Comparison of ENCODE assay signal across 19 cellular contexts in the genomic region with DNA sequence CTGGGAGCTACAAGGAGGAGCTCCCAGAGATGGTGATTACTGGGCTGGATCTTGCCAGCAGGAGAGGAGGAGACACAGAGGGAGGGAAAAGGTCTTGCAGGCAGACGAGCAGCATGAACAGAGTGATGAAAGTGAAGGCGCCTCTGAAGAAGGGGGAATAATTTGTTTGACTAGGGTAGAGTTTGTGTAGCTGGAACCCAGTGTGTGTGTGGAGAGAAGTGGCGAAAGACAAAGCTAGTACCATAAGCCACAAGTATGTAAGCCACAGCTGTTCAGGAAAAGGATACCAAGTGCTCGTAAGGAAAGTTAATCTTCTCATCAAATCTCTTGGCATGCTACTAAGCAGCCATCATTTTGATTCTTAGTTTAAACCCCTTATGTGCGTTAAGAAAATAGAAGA. TPM values are rescaled to one million over a fixed set of nuclear protein-coding genes. Genes with fewer than 3 reads are reported as not detected.
DNase-seq lines count a peak whose midpoint lies in the region; ATAC-seq and TF ChIP-seq lines count a peak whose summit lies in the region.
"Had no signal": no experiment of that assay in that cellular context is flagged by ENCODE, and none has a peak within 500 bp of the region (broad histone marks: within the 10 kb centered on the region; RNA-seq: fewer than 3 reads in every experiment).

No MANE protein-coding gene starts in this region.

- H3K4me2 ChIP-seq in SK-N-SH, result no peak overlapping the region

- in situ Hi-C loops in gastrocnemius medialis (cut with MboI; ENCODE audit: low sequenced_read_pairs in 4 of 4), result no loop called here

- CTCF ChIA-PET in SK-N-SH (lab: Yijun Ruan, JAX), result no interaction called here

- H3K9ac ChIP-seq in SK-N-SH, result no peak overlapping the region

- peaks cover 11% of the 10 kb centered on the region for H3K27me3 Mint-ChIP-seq in activated T-cell treated with anti-CD3 and anti-CD28 coated beads, Interleukin-2, amount 50 U/mL, for 72 hours (ENCODE audit: low read depth)

- no peaks in the 10 kb centered on the region for H3K9me3 ChIP-seq in gastrocnemius medialis
- H3K9me3 ChIP-seq in SK-N-SH, result no peaks in the 10 kb centered on the region
- H3K9me3 ChIP-seq: adrenal gland, colonic mucosa, ovary had no signal

- POLR2A ChIA-PET in SK-N-SH (lab: Yijun Ruan, JAX), result no interaction called here

- H4K20me1 ChIP-seq in SK-N-SH (ENCODE audit: insufficient read depth), result no peaks in the 10 kb centered on the region

- H3K27ac ChIP-seq in dorsolateral prefrontal cortex (no peak overlapping the region), gastrocnemius medialis (peak overlapping the region; percentile 35 to 85 (median 68)), SK-N-SH (ENCODE audit: low read depth in 2 of 2, low read length in 1 of 2) (no peak overlapping the region)
- H3K27ac ChIP-seq: colonic mucosa, ovary had no signal

- peak overlapping the region; percentile 41 to 79 for H3K4me3 Mint-ChIP-seq in activated T-cell treated with anti-CD3 and anti-CD28 coated beads, Interleukin-2, amount 50 U/mL, for 72 hours
- H3K4me3 Mint-ChIP-seq: activated CD4-positive, alpha-beta T cell treated with anti-CD3 and anti-CD28 coated beads, Interleukin-2, amount 10 ng/mL, durations not matched to agents 7 days and 5 days had no signal

- H3K4me3 ChIP-seq in dorsolateral prefrontal cortex (peak overlapping the region in 32 of 59 donors; percentile 6 to 68 (median 42)), gastrocnemius medialis (peak overlapping the region in 2 of 4 donors; percentile 37 to 65), SK-N-SH (ENCODE audit: low read depth in 2 of 2, low read length in 1 of 2) (no peak overlapping the region)
- H3K4me3 ChIP-seq: adrenal gland, colonic mucosa, ovary had no signal

- TF ChIP-seq POLR2A in gastrocnemius medialis (IDR thresholded peaks at IDR 0.05), result no peak

- H3K4me1 ChIP-seq in gastrocnemius medialis (peaks cover 0 to 4% of the 10 kb centered on the region in 2 donors), SK-N-SH (ENCODE audit: control insufficient read depth in 1 of 2, insufficient read depth in 2 of 2, low read depth in 1 of 2, low read length in 1 of 2) (no peaks in the 10 kb centered on the region)

- H3K36me3 Mint-ChIP-seq in activated T-cell treated with anti-CD3 and anti-CD28 coated beads, Interleukin-2, amount 50 U/mL, for 72 hours (ENCODE audit: insufficient read depth in 2 of 2), result peaks cover 11 to 13% of the 10 kb centered on the region in 2 donors

- no peak for ATAC-seq in activated T-cell treated with anti-CD3 and anti-CD28 coated beads, Interleukin-2, amount 50 U/mL, for 72 hours (replicated peaks in 1 of 2)
- peak in 1 of 2 donors; percentile 12 for ATAC-seq in gastrocnemius medialis
- ATAC-seq in HG02840 (IDR thresholded peaks at IDR 0.05; ENCODE audit: low FRiP score, unreplicated experiment), result no peak
- ATAC-seq: Panc1 had no signal

- H3K27ac Mint-ChIP-seq in activated T-cell treated with anti-CD3 and anti-CD28 coated beads, Interleukin-2, amount 50 U/mL, for 72 hours, result no peak overlapping the region
- H3K27ac Mint-ChIP-seq: activated CD4-positive, alpha-beta T cell treated with anti-CD3 and anti-CD28 coated beads, Interleukin-2, amount 10 ng/mL, durations not matched to agents 7 days and 5 days; activated T-cell treated with anti-CD3 and anti-CD28 coated beads, Interleukin-2, amount 50 U/mL, for 24 hours had no signal

- no peaks in the 10 kb centered on the region for H3F3A ChIP-seq in SK-N-SH (replicated peaks; ENCODE audit: insufficient read depth)

- H2AFZ ChIP-seq in SK-N-SH (ENCODE audit: low read depth), result no peak overlapping the region

- intact Hi-C loops in dorsolateral prefrontal cortex (cut with DNase I), result loop anchor here in 1 of 2 donors (10.0 kb wide), 1 partner anchor 145 kb away; no protein-coding TSS in a partner anchor
- intact Hi-C loops in gastrocnemius medialis (cut with DNase I; ENCODE audit: low total_unique reads), result no loop called here

- no peaks in the 10 kb centered on the region for H3K9me3 Mint-ChIP-seq in activated T-cell treated with anti-CD3 and anti-CD28 coated beads, Interleukin-2, amount 50 U/mL, for 72 hours
- H3K9me3 Mint-ChIP-seq: activated CD4-positive, alpha-beta T cell treated with anti-CD3 and anti-CD28 coated beads, Interleukin-2, amount 10 ng/mL, durations not matched to agents 7 days and 5 days; activated T-cell treated with anti-CD3 and anti-CD28 coated beads, Interleukin-2, amount 50 U/mL, for 24 hours had no signal

- no peaks in the 10 kb centered on the region for H3K79me2 ChIP-seq in SK-N-SH (ENCODE audit: insufficient read depth)

- TF ChIP-seq EP300 in SK-N-SH (IDR thresholded peaks at IDR 0.05; ENCODE audit: borderline replicate concordance in 1 of 2, low read depth in 1 of 2, low read length in 1 of 2), result no peak

- H3K27me3 ChIP-seq in dorsolateral prefrontal cortex (peaks cover 5 to 91% (median 60%) of the 10 kb centered on the region in 45 donors), gastrocnemius medialis (peaks cover 5 to 27% (median 15%) of the 10 kb centered on the region in 3 donors), SK-N-SH (ENCODE audit: insufficient read depth) (peaks cover 72% of the 10 kb centered on the region)
- H3K27me3 ChIP-seq: ovary had no signal

- peaks cover 46% of the 10 kb centered on the region for H3K4me1 Mint-ChIP-seq in activated T-cell treated with anti-CD3 and anti-CD28 coated beads, Interleukin-2, amount 50 U/mL, for 72 hours (ENCODE audit: low read depth)

- H3K9me2 ChIP-seq in SK-N-SH, result no peaks in the 10 kb centered on the region

- TF ChIP-seq CTCF in dorsolateral prefrontal cortex (IDR thresholded peaks at IDR 0.05 in 54 of 56, conservative IDR thresholded peaks at IDR 0.05 in 2 of 56; ENCODE audit: low read depth in 1 of 56, partially characterized antibody in 56 of 56), result no peak
- no peak for TF ChIP-seq CTCF in gastrocnemius medialis (IDR thresholded peaks at IDR 0.05 in 4 of 5, conservative IDR thresholded peaks at IDR 0.05 in 1 of 5)
- TF ChIP-seq CTCF in SK-N-SH (IDR thresholded peaks at IDR 0.05), result no peak

- no peak for TF ChIP-seq RAD21 in SK-N-SH (IDR thresholded peaks at IDR 0.05; ENCODE audit: low read length)

- DNase-seq in activated T-cell treated with anti-CD3 and anti-CD28 coated beads, Interleukin-2, amount 50 U/mL, for 72 hours, result no peak
- DNase-seq in activated T-cell treated with anti-CD3 and anti-CD28 coated beads for 4 hours (no peak), LHCN-M2 (ENCODE audit: low read depth) (peak; percentile 61), dorsolateral prefrontal cortex (no peak), gastrocnemius medialis (no peak), NCI-H1092 treated with DMSO at 0.1 percent for 48 hours (lab: John Stamatoyannopoulos, UW) (no peak), SK-N-SH (no peak)
- DNase-seq: activated CD4-positive, alpha-beta T cell treated with anti-CD3 and anti-CD28 coated beads, Interleukin-2, amount 10 ng/mL, durations not matched to agents 7 days and 5 days; activated T-cell treated with anti-CD3 and anti-CD28 coated beads, Interleukin-2, amount 50 U/mL, for 24 hours; adrenal gland; colonic mucosa; midbrain; NCI-H446; ovary; stimulated activated CD4-positive, alpha-beta T cell treated with anti-CD3 and anti-CD28 coated beads, Interleukin-15, amount 100 ng/mL, for 24 hours; substantia nigra; T-helper 2 cell had no signal

- no peaks in the 10 kb centered on the region for H3K36me3 ChIP-seq in gastrocnemius medialis
- no peaks in the 10 kb centered on the region for H3K36me3 ChIP-seq in SK-N-SH (replicated peaks in 1 of 2; ENCODE audit: control insufficient read depth in 1 of 2, insufficient read depth in 2 of 2, low read length in 1 of 2)
- H3K36me3 ChIP-seq: adrenal gland, colonic mucosa, ovary had no signal

- WGBS in SK-N-SH (ENCODE audit: low lambda C conversion rate), result 17% methylated on average over 5 of the region's 5 CpGs

TF ChIP-seq in SK-N-SH, 30 proteins besides CTCF, POLR2A, EP300 and RAD21 (continues in another document):
- TF ChIP-seq FOSL2 (IDR thresholded peaks at IDR 0.05; ENCODE audit: borderline replicate concordance, low read depth) (no peak), SMC3 (IDR thresholded peaks at IDR 0.05; ENCODE audit: low read depth, low read length) (no peak), RFX5 (IDR thresholded peaks at IDR 0.05; ENCODE audit: low read length) (no peak), FOXM1 (IDR thresholded peaks at IDR 0.05; ENCODE audit: low read depth) (no peak), GATA2 (CRISPR knock-in tag; IDR thresholded peaks at IDR 0.05) (no peak), YY1 (IDR thresholded peaks at IDR 0.05; ENCODE audit: low read depth) (no peak), NRF1 (IDR thresholded peaks at IDR 0.05; ENCODE audit: low read depth, low read length) (no peak), CHD2 (IDR thresholded peaks at IDR 0.05; ENCODE audit: low read length, partially characterized antibody) (no peak), FOXJ3 (CRISPR knock-in tag; IDR thresholded peaks at IDR 0.05) (no peak), POLR2AphosphoS5 (IDR thresholded peaks at IDR 0.05; ENCODE audit: low read depth, low read length) (no peak), SIN3A (IDR thresholded peaks at IDR 0.05; ENCODE audit: borderline replicate concordance, low read depth, low read length) (no peak)
- TF ChIP-seq, protein P1, sequence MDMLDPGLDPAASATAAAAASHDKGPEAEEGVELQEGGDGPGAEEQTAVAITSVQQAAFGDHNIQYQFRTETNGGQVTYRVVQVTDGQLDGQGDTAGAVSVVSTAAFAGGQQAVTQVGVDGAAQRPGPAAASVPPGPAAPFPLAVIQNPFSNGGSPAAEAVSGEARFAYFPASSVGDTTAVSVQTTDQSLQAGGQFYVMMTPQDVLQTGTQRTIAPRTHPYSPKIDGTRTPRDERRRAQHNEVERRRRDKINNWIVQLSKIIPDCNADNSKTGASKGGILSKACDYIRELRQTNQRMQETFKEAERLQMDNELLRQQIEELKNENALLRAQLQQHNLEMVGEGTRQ (IDR thresholded peaks at IDR 0.05; ENCODE audit: borderline replicate concordance, low read depth, low read length), result no peak
- TF ChIP-seq, protein P2, sequence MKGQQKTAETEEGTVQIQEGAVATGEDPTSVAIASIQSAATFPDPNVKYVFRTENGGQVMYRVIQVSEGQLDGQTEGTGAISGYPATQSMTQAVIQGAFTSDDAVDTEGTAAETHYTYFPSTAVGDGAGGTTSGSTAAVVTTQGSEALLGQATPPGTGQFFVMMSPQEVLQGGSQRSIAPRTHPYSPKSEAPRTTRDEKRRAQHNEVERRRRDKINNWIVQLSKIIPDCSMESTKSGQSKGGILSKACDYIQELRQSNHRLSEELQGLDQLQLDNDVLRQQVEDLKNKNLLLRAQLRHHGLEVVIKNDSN (IDR thresholded peaks at IDR 0.05; ENCODE audit: borderline replicate concordance, low read depth), result no peak

RNA-seq across cellular contexts. Expression of a gene that starts 5.4 kb away (rescaled TPM):
- 10 to 100 TPM; 35.8 to 43.8 TPM for total RNA-seq in activated T-cell treated with anti-CD3 and anti-CD28 coated beads, Interleukin-2, amount 50 U/mL, for 72 hours
- total RNA-seq in LHCN-M2 (2014; rRNA removed) (not detected in 2 replicates), dorsolateral prefrontal cortex (100 to 1,000 TPM in 2 of 120 experiments, 10 to 100 TPM in 118; 19.3 to 118 (median 47.2) TPM), gastrocnemius medialis (10 to 100 TPM; 20.7 to 42.9 (median 29.5) TPM)
- polyA plus RNA-seq in LHCN-M2 (2012), result not detected
- polyA plus RNA-seq in SK-N-SH (2012; rRNA removed), result 0.20 and 0.41 TPM in 2 replicates
- 0.51 and 0.57 TPM in 2 replicates for polyA plus RNA-seq in SK-N-SH (2012; cell fraction: cytosol; rRNA removed)
- 0.31 and 0.42 TPM in 2 replicates for polyA plus RNA-seq in SK-N-SH (2012; cell fraction: nucleus; rRNA removed)

Comparison
In these comparisons a context has a peak if more than half of its experiments do, and no peak if none do; other contexts are left out.
1. H3K27ac ChIP-seq: peak in gastrocnemius medialis (4 of 4); none in dorsolateral prefrontal cortex (0 of 59) and SK-N-SH (0 of 2).
2. H3K4me3 ChIP-seq: peak in dorsolateral prefrontal cortex (32 of 59); none in SK-N-SH (0 of 2).
3. RNA of a gene that starts 5.4 kb away (total RNA-seq): 19.3 to 118 TPM in dorsolateral prefrontal cortex, 35.8 to 43.8 TPM in activated T-cell treated with anti-CD3 and anti-CD28 coated beads, Interleukin-2, amount 50 U/mL, for 72 hours and 20.7 to 42.9 TPM in gastrocnemius medialis; not detected in LHCN-M2; every median in the first group is over 10 times any median in the second.